In the genomic region with DNA sequence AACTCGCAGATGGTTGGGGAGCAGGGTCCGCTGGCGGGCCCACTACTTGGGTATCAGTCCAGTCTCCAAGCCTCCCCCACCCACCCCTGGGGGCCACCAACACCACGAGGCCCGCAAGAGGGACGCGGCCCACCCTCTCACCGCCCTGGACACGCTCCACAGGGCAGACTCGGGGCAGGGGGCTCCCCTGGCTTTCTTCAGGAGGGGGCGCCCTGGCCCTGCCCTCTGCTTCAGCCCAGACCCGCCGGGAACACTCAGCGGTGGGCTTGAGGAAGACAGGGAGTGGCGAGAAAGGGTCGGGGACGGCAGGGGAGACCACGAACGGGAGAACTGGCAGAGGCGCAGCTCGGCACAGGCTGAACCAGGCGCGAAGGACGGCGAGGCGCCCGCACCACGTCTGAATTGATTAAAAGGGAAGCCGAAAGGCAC, we compare ENCODE assay signal across 8 cellular contexts. TPM values are rescaled to one million over a fixed set of nuclear protein-coding genes. Genes with fewer than 3 reads are reported as not detected.
DNase-seq lines count a peak whose midpoint lies in the region; ATAC-seq and TF ChIP-seq lines count a peak whose summit lies in the region.

No MANE protein-coding gene starts in this region.

- peak; percentile 1 for ATAC-seq in activated T-cell treated with anti-CD3 and anti-CD28 coated beads, Interleukin-2, amount 50 U/mL, for 72 hours (replicated peaks in 1 of 2)
- ATAC-seq in HG03139 (IDR thresholded peaks at IDR 0.05; ENCODE audit: unreplicated experiment) = no peak

- H3K36me3 ChIP-seq in CD4-positive, alpha-beta memory T cell (ENCODE audit: insufficient read depth, low read length) = no peaks in the 10 kb centered on the region
- H3K36me3 ChIP-seq in iPS-20b (ENCODE audit: insufficient read depth, low read depth, low read length) = peaks cover 11% of the 10 kb centered on the region; the same call in 1 of the 2 replicates
- no peaks in the 10 kb centered on the region for H3K36me3 ChIP-seq in tibial nerve

- TF ChIP-seq POLR2A in tibial nerve (IDR thresholded peaks at IDR 0.05) = no peak

- CTCF ChIA-PET in CD4-positive, alpha-beta memory T cell (lab: Charles Lee; ENCODE audit: partially characterized antibody) = interaction anchor here (1.4 kb wide), 1 partner anchor 192 kb away, joined by 4 read pairs; no protein-coding TSS in a partner anchor

- peaks cover 46% of the 10 kb centered on the region for H3K4me1 ChIP-seq in CD4-positive, alpha-beta memory T cell (ENCODE audit: insufficient read depth, low read length)
- H3K4me1 ChIP-seq in iPS-20b (ENCODE audit: insufficient read depth, low read length) = peaks cover 14% of the 10 kb centered on the region
- peaks cover 0 to 50% (median 34%) of the 10 kb centered on the region in 4 donors for H3K4me1 ChIP-seq in tibial nerve

- peak overlapping the region in 1 of 2 donors; percentile 17 for H3K4me3 ChIP-seq in CD4-positive, alpha-beta memory T cell (ENCODE audit: low read length in 2 of 2)
- H3K4me3 ChIP-seq in HL-60 (replicated peaks; ENCODE audit: insufficient read depth, low read length) (peak overlapping the region; percentile 63), iPS-20b (ENCODE audit: low read length) (peak overlapping the region; percentile 81), tibial nerve (peak overlapping the region; percentile 22 to 55 (median 29))

- intact Hi-C loops in CD4-positive, alpha-beta memory T cell (cut with micrococcal nuclease) = no loop called here

- H3K27ac Mint-ChIP-seq in CD4-positive, alpha-beta memory T cell = peak overlapping the region in 1 of 7 donors; percentile 39
- no peak overlapping the region for H3K27ac Mint-ChIP-seq in activated T-cell treated with anti-CD3 and anti-CD28 coated beads, Interleukin-2, amount 50 U/mL, for 72 hours

- DNase-seq in CD4-positive, alpha-beta memory T cell = peak in 2 of 5 donors; percentile 27 to 42
- DNase-seq in HL-60 (ENCODE audit: low read depth in 1 of 2, low spot score in 1 of 2) (no peak), tibial nerve (ENCODE audit: low spot score in 2 of 2) (no peak), NCI-H526 treated with DMSO at 0.1 percent for 48 hours (lab: John Stamatoyannopoulos, UW) (no peak), DMS79 (lab: John Stamatoyannopoulos, UW) (no peak)
- DNase-seq in activated T-cell treated with anti-CD3 and anti-CD28 coated beads, Interleukin-2, amount 50 U/mL, for 72 hours = peak; percentile 25 to 33

- peaks cover 19 to 43% (median 31%) of the 10 kb centered on the region in 4 donors for H3K4me1 Mint-ChIP-seq in CD4-positive, alpha-beta memory T cell
- H3K4me1 Mint-ChIP-seq in activated T-cell treated with anti-CD3 and anti-CD28 coated beads, Interleukin-2, amount 50 U/mL, for 72 hours (ENCODE audit: low read depth) = peaks cover 43% of the 10 kb centered on the region

- no peak for TF ChIP-seq EP300 in tibial nerve (IDR thresholded peaks at IDR 0.05)

- WGBS in tibial nerve, 2 donors = 0 to 2% methylated on average over 11 to 23 of the region's 29 CpGs

- H3K9ac ChIP-seq in iPS-20b (ENCODE audit: low read depth, low read length) = peak overlapping the region; percentile 95

- TF ChIP-seq CTCF in HL-60 (IDR thresholded peaks at IDR 0.05; ENCODE audit: insufficient read depth, low read length) = no peak
- TF ChIP-seq CTCF in tibial nerve (IDR thresholded peaks at IDR 0.05) = no peak

- peaks cover 56 to 65% of the 10 kb centered on the region in 2 donors for H3K27me3 Mint-ChIP-seq in CD4-positive, alpha-beta memory T cell
- peaks cover 83% of the 10 kb centered on the region for H3K27me3 Mint-ChIP-seq in activated T-cell treated with anti-CD3 and anti-CD28 coated beads, Interleukin-2, amount 50 U/mL, for 72 hours (ENCODE audit: low read depth)

- peak overlapping the region in 6 of 8 donors; percentile 43 to 66 (median 62) for H3K4me3 Mint-ChIP-seq in CD4-positive, alpha-beta memory T cell
- peak overlapping the region; percentile 82 to 83 for H3K4me3 Mint-ChIP-seq in activated T-cell treated with anti-CD3 and anti-CD28 coated beads, Interleukin-2, amount 50 U/mL, for 72 hours

- peaks cover 63% of the 10 kb centered on the region for H3K27me3 ChIP-seq in CD4-positive, alpha-beta memory T cell (ENCODE audit: insufficient read depth, low read length)
- no peaks in the 10 kb centered on the region for H3K27me3 ChIP-seq in HL-60 (ENCODE audit: insufficient read depth, poor library complexity, severe bottlenecking)
- no peaks in the 10 kb centered on the region for H3K27me3 ChIP-seq in iPS-20b (ENCODE audit: insufficient read depth, low read length)
- H3K27me3 ChIP-seq in tibial nerve = peaks cover 17 to 98% of the 10 kb centered on the region in 2 donors

- POLR2A ChIA-PET in CD4-positive, alpha-beta memory T cell (lab: Charles Lee; ENCODE audit: partially characterized antibody) = no interaction called here

- H3K36me3 Mint-ChIP-seq in CD4-positive, alpha-beta memory T cell = peaks cover 0 to 7% of the 10 kb centered on the region in 2 donors
- H3K36me3 Mint-ChIP-seq in activated T-cell treated with anti-CD3 and anti-CD28 coated beads, Interleukin-2, amount 50 U/mL, for 72 hours (ENCODE audit: insufficient read depth in 2 of 2) = peaks cover 3 to 4% of the 10 kb centered on the region in 2 donors

- no peak overlapping the region for H3K27ac ChIP-seq in CD4-positive, alpha-beta memory T cell (ENCODE audit: low read depth, low read length)
- H3K27ac ChIP-seq in HL-60 (replicated peaks) (peak overlapping the region; percentile 96), iPS-20b (ENCODE audit: low read length) (no peak overlapping the region), tibial nerve (peak overlapping the region in 1 of 4 donors; percentile 40)

- H3K9me3 Mint-ChIP-seq in CD4-positive, alpha-beta memory T cell = peaks cover 0 to 17% (median 8%) of the 10 kb centered on the region in 8 donors
- H3K9me3 Mint-ChIP-seq in activated T-cell treated with anti-CD3 and anti-CD28 coated beads, Interleukin-2, amount 50 U/mL, for 72 hours = no peaks in the 10 kb centered on the region

- H3K9me3 ChIP-seq in CD4-positive, alpha-beta memory T cell (ENCODE audit: control insufficient read depth in 1 of 2, low read length in 2 of 2) = no peaks in the 10 kb centered on the region
- H3K9me3 ChIP-seq in iPS-20b (ENCODE audit: insufficient read depth, low read depth, low read length) = no peaks in the 10 kb centered on the region
- H3K9me3 ChIP-seq in tibial nerve = no peaks in the 10 kb centered on the region

RNA-seq across cellular contexts. Expression of a gene that starts 1.6 kb away (rescaled TPM):
- not detected for total RNA-seq in CD4-positive, alpha-beta memory T cell
- not detected for polyA plus RNA-seq in CD4-positive, alpha-beta memory T cell
- total RNA-seq in activated T-cell treated with anti-CD3 and anti-CD28 coated beads, Interleukin-2, amount 50 U/mL, for 72 hours = 1 to 10 TPM; 2.0 to 2.6 TPM
- total RNA-seq in tibial nerve = under 1 TPM in 3 of 4 donors, not detected in 1; 0.21 to 0.90 (median 0.59) TPM

Comparison
In these comparisons a context has a peak if more than half of its experiments do, and no peak if none do; other contexts are left out.
1. DNase-seq: peak in activated T-cell treated with anti-CD3 and anti-CD28 coated beads, Interleukin-2, amount 50 U/mL, for 72 hours (2 of 2); none in HL-60 (0 of 2), tibial nerve (0 of 2), NCI-H526 treated with DMSO at 0.1 percent for 48 hours (single experiment) and DMS79 (single experiment).